Comparison of ENCODE assay signal across 8 cellular contexts in the genomic region with DNA sequence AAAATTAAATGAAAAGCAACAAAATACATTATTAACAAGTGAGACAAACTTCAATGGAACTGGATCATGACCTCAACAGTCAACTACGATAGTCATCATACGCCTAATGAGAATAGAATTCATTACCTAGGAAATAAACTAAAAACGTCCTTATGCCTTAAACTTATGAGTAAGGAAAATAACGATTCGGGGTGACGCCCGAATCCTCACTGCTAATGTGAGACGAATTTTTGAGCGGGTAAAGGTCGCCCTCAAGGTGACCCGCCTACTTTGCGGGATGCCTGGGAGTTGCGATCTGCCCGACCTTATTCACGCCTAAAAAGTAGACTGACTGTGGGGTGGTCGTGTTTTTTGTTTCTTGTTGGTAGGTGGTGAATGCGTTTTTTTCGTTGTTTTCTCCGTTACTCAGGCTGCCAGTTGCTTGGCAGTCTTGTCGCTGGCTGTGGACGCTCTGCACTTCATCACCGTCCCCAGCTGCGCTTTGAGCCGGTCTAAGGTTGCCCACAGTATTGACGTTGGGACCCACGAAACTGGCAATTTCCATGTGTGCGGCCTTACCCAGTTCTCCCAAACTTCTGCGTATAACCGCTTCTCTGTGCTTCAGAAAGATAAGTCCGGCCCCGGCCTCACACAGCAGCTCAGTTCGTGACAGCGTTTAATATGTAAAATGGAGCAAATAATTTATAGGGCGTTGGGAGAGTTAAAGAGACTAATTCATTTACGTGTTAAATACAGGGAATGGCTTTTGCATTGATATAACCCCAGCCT. TPM values are rescaled to one million over a fixed set of nuclear protein-coding genes. Genes with fewer than 3 reads are reported as not detected.
A peak's percentile ranks its signal among the peaks of the same experiment; 100 is the strongest.
DNase-seq lines count a peak whose midpoint lies in the region; ATAC-seq and TF ChIP-seq lines count a peak whose summit lies in the region.

No MANE protein-coding gene starts in this region.

- H2AFZ ChIP-seq in SU-DHL-6 (ENCODE audit: low read depth, low read length, severe bottlenecking) = no peak overlapping the region

- no peaks in the 10 kb centered on the region for H3K9me3 ChIP-seq in SU-DHL-6 (ENCODE audit: insufficient read depth, low read length)
- no peaks in the 10 kb centered on the region for H3K9me3 ChIP-seq in adrenal gland (replicated peaks in 1 of 3)

- H3K79me2 ChIP-seq in SU-DHL-6 (ENCODE audit: insufficient read depth, low read length) = peaks cover 39% of the 10 kb centered on the region

- peaks cover 3% of the 10 kb centered on the region for H3K36me3 Mint-ChIP-seq in progenitor cell of endocrine pancreas (ENCODE audit: insufficient read depth)

- H3K27ac ChIP-seq in SU-DHL-6 (ENCODE audit: low read depth, low read length) = peak overlapping the region; percentile 90
- H3K27ac ChIP-seq in adrenal gland = peak overlapping the region; percentile 69 to 99 (median 98)
- H3K27ac ChIP-seq in urinary bladder (ENCODE audit: low read depth) = peak overlapping the region; percentile 91

- H3K4me3 ChIP-seq in GM12865 (ENCODE audit: low read depth, low read length) (peak overlapping the region; percentile 26), SU-DHL-6 (ENCODE audit: insufficient read depth, low read length, poor library complexity, severe bottlenecking) (peak overlapping the region; percentile 56), adrenal gland (peak overlapping the region in 2 of 4 donors; percentile 12 to 83), urinary bladder (ENCODE audit: low read depth, low read length) (peak overlapping the region; percentile 2)

- H3K9me3 Mint-ChIP-seq in progenitor cell of endocrine pancreas (ENCODE audit: low read depth) = no peaks in the 10 kb centered on the region

- H3F3A ChIP-seq in SU-DHL-6 (ENCODE audit: insufficient read depth) = peaks cover 15% of the 10 kb centered on the region

- peaks cover 26% of the 10 kb centered on the region for H3K4me1 Mint-ChIP-seq in progenitor cell of endocrine pancreas (ENCODE audit: low read depth)

- peak overlapping the region; percentile 80 for H3K9ac ChIP-seq in SU-DHL-6 (ENCODE audit: low read length)

- H3K36me3 ChIP-seq in SU-DHL-6 (ENCODE audit: low read length) = peaks cover 7% of the 10 kb centered on the region; the same call in 1 of the 2 replicates
- peaks cover 0 to 11% of the 10 kb centered on the region in 2 donors for H3K36me3 ChIP-seq in adrenal gland (replicated peaks in 1 of 2)
- no peaks in the 10 kb centered on the region for H3K36me3 ChIP-seq in urinary bladder (ENCODE audit: insufficient read depth)

- ATAC-seq in HG02642 (IDR thresholded peaks at IDR 0.05; ENCODE audit: poor library complexity, unreplicated experiment) = peak; percentile 46
- ATAC-seq in left cardiac atrium = peak; percentile 70 to 73

- DNase-seq in GM12865 (ENCODE audit: low read depth) (peak; percentile 99), NCI-H1105 treated with DMSO at 0.1 percent for 48 hours (lab: John Stamatoyannopoulos, UW) (peak; percentile 92), adrenal gland (peak; percentile 77 to 98 (median 94)), left cardiac atrium (peak; percentile 91), progenitor cell of endocrine pancreas (ENCODE audit: low spot score, unreplicated experiment) (peak; percentile 68)

- peak; percentile 98 to 99 for TF ChIP-seq POLR2A in adrenal gland (IDR thresholded peaks at IDR 0.05)

- H3K9me2 ChIP-seq in SU-DHL-6 (replicated peaks; ENCODE audit: insufficient read depth, low read length) = no peaks in the 10 kb centered on the region

- no peaks in the 10 kb centered on the region for H3K27me3 ChIP-seq in SU-DHL-6 (ENCODE audit: low read length)
- no peaks in the 10 kb centered on the region for H3K27me3 ChIP-seq in adrenal gland

- TF ChIP-seq CTCF in GM12865 (IDR thresholded peaks at IDR 0.05; ENCODE audit: insufficient read depth, low read depth, low read length, missing control alignments) (no peak), SU-DHL-6 (IDR thresholded peaks at IDR 0.05; ENCODE audit: insufficient read depth, low read length, poor library complexity, severe bottlenecking) (no peak), adrenal gland (IDR thresholded peaks at IDR 0.05) (peak in 2 of 6 experiments; percentile 15 to 31), progenitor cell of endocrine pancreas (IDR thresholded peaks at IDR 0.05; ENCODE audit: unreplicated experiment) (no peak)

- H3K4me1 ChIP-seq in adrenal gland (replicated peaks in 1 of 2) = peaks cover 41 to 45% of the 10 kb centered on the region in 2 donors
- peaks cover 2% of the 10 kb centered on the region for H3K4me1 ChIP-seq in urinary bladder (ENCODE audit: insufficient read depth)

- H3K27ac Mint-ChIP-seq in progenitor cell of endocrine pancreas = peak overlapping the region; percentile 100

- peak overlapping the region; percentile 66 for H3K4me2 ChIP-seq in SU-DHL-6 (ENCODE audit: low read depth, low read length, poor library complexity, severe bottlenecking)

- peak overlapping the region; percentile 98 for H3K4me3 Mint-ChIP-seq in progenitor cell of endocrine pancreas (ENCODE audit: low read depth)

- intact Hi-C loops in adrenal gland (cut with DNase I) = no loop called here
- intact Hi-C loops in left cardiac atrium (cut with DNase I) = no loop called here

- no peaks in the 10 kb centered on the region for H3K27me3 Mint-ChIP-seq in progenitor cell of endocrine pancreas

- peaks cover 6% of the 10 kb centered on the region for H4K20me1 ChIP-seq in SU-DHL-6 (ENCODE audit: low read depth, low read length)

- 0% methylated on average over 31 to 35 of the region's 35 CpGs for WGBS in adrenal gland, 4 donors
- under 1% methylated on average over 35 of the region's 35 CpGs for whole genome bisulfite sequencing in urinary bladder

RNA-seq across cellular contexts. Expression of a gene that starts 0.6 kb away (rescaled TPM):
- 10 to 100 TPM; 32.1 to 80.2 (median 54.5) TPM for total RNA-seq in adrenal gland
- polyA plus RNA-seq in adrenal gland = 10 to 100 TPM; 18.7 to 66.1 (median 24.1) TPM
- 10 to 100 TPM; 32.5 to 34.7 TPM for total RNA-seq in left cardiac atrium
- total RNA-seq in progenitor cell of endocrine pancreas = 77.5 and 82.4 TPM in 2 replicates
- total RNA-seq in urinary bladder = 19.9 TPM
- 54.9 TPM for polyA plus RNA-seq in urinary bladder

RNA-seq across cellular contexts. Expression of a gene that starts 25.1 kb away (rescaled TPM):
- total RNA-seq in adrenal gland (under 1 TPM in 4 of 8 donors, not detected in 4; 0.31 to 0.86 (median 0.57) TPM), left cardiac atrium (under 1 TPM; 0.42 to 0.77 TPM), progenitor cell of endocrine pancreas (0.40 and 0.89 TPM in 2 replicates), urinary bladder (0.37 TPM)
- polyA plus RNA-seq in adrenal gland (not detected), urinary bladder (not detected)

RNA-seq across cellular contexts. Expression of a gene that starts 33.9 kb away (rescaled TPM):
- total RNA-seq in adrenal gland = 100 to 1,000 TPM; 187 to 578 (median 365) TPM
- 100 to 1,000 TPM; 101 to 313 (median 201) TPM for polyA plus RNA-seq in adrenal gland
- total RNA-seq in left cardiac atrium = 100 to 1,000 TPM; 295 to 306 TPM
- 77.3 and 85.9 TPM in 2 replicates for total RNA-seq in progenitor cell of endocrine pancreas
- 33.8 TPM for total RNA-seq in urinary bladder
- polyA plus RNA-seq in urinary bladder = 359 TPM
